ENCODE assay signal across 10 cellular contexts in the genomic region with DNA sequence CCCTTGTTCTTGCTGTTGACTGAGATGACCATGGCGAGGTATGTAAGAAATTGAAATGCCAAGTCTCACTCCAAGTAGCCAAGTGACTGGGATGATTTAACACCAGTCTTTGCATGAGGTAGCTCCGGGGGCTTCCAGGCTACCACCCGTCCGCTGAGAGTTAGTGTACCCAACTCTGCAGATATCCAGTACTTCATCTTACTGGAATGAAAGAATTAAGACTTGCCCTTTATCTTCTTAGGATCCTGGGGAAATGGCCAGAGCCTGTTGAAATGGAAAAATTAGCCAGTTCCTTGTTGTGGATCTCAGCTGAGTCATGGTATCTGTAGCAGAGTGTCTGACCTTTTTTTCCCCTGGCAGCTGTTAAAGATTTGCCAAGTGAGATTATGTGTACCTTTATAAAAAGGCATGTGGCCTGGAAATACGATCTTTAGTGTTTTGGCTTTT.
DNase-seq lines count a peak whose midpoint lies in the region; ATAC-seq and TF ChIP-seq lines count a peak whose summit lies in the region.
"Had no signal": no experiment of that assay in that cellular context is flagged by ENCODE, and none has a peak within 500 bp of the region (broad histone marks: within the 10 kb centered on the region; RNA-seq: fewer than 3 reads in every experiment).

No MANE protein-coding gene starts in this region.

- no peak for TF ChIP-seq EP300 in sigmoid colon (IDR thresholded peaks at IDR 0.05)

- peak; percentile 4 for DNase-seq in HCT116 (ENCODE audit: low read depth, low spot score)
- DNase-seq in adipocyte (ENCODE audit: low read depth), result peak; percentile 95
- DNase-seq in right cardiac atrium, result peak in 1 of 3 donors; percentile 56
- DNase-seq in sigmoid colon, result no peak
- no peak for DNase-seq in activated naive CD4-positive, alpha-beta T cell treated with anti-CD3 and anti-CD28 coated beads for 36 hours
- DNase-seq in stimulated activated CD8-positive, alpha-beta memory T cell treated with anti-CD3 and anti-CD28 coated beads, Interleukin-4, amount 100 ng/mL, for 48 hours, result no peak
- DNase-seq: activated CD8-positive, alpha-beta memory T cell treated with anti-CD3 and anti-CD28 coated beads, Interleukin-2, amount 50 U/mL, for 4 hours; spleen had no signal

- BruUV-seq in HCT116 (replicated peaks; lab: Mats Ljungman, UMichigan), result no TSS peak

- CTCF ChIA-PET in HCT116 (lab: Charles Lee), result no interaction called here
- CTCF ChIA-PET in activated naive CD4-positive, alpha-beta T cell treated with anti-CD3 and anti-CD28 coated beads for 36 hours (lab: Charles Lee), result no interaction called here

- H3K9ac ChIP-seq in HCT116 (ENCODE audit: low read length) (peak overlapping the region; percentile 22), adipocyte (ENCODE audit: low read length) (peak overlapping the region; percentile 63)

- no peaks in the 10 kb centered on the region for H3K9me3 ChIP-seq in HCT116 (ENCODE audit: control insufficient read depth in 1 of 2, insufficient read depth in 1 of 2, low read depth in 1 of 2, low read length in 2 of 2)
- no peaks in the 10 kb centered on the region for H3K9me3 ChIP-seq in adipocyte (ENCODE audit: control insufficient read depth, low read length)
- no peaks in the 10 kb centered on the region for H3K9me3 ChIP-seq in right cardiac atrium (ENCODE audit: control insufficient read depth, low read length)
- no peaks in the 10 kb centered on the region for H3K9me3 ChIP-seq in sigmoid colon
- H3K9me3 ChIP-seq: spleen had no signal

- no peaks in the 10 kb centered on the region for H3K9me3 Mint-ChIP-seq in activated naive CD4-positive, alpha-beta T cell treated with anti-CD3 and anti-CD28 coated beads for 36 hours

- H3K4me3 ChIP-seq in HCT116 (replicated peaks in 1 of 2; ENCODE audit: low read depth in 1 of 2, low read length in 2 of 2), result no peak overlapping the region
- peak overlapping the region; percentile 69 for H3K4me3 ChIP-seq in adipocyte (ENCODE audit: low read length)
- H3K4me3 ChIP-seq in right cardiac atrium (ENCODE audit: low read length), result no peak overlapping the region
- H3K4me3 ChIP-seq in sigmoid colon, result peak overlapping the region in 3 of 4 donors; percentile 5 to 15 (median 14)
- H3K4me3 ChIP-seq: spleen had no signal

- no peak for TF ChIP-seq CTCF in HCT116 (IDR thresholded peaks at IDR 0.05 in 2 of 3, conservative IDR thresholded peaks at IDR 0.05 in 1 of 3; ENCODE audit: borderline replicate concordance in 1 of 3, insufficient read depth in 1 of 3, low read depth in 2 of 3, low read length in 2 of 3)
- TF ChIP-seq CTCF in sigmoid colon (IDR thresholded peaks at IDR 0.05), result no peak

- H3K9me2 ChIP-seq in HCT116 (ENCODE audit: insufficient read depth), result no peaks in the 10 kb centered on the region

- no peaks in the 10 kb centered on the region for H3K27me3 ChIP-seq in HCT116 (ENCODE audit: insufficient read depth, low read length)
- no peaks in the 10 kb centered on the region for H3K27me3 ChIP-seq in adipocyte (replicated peaks; ENCODE audit: control insufficient read depth, insufficient read depth, low read length)
- H3K27me3 ChIP-seq in right cardiac atrium (ENCODE audit: control insufficient read depth, insufficient read depth), result no peaks in the 10 kb centered on the region
- no peaks in the 10 kb centered on the region for H3K27me3 ChIP-seq in sigmoid colon
- H3K27me3 ChIP-seq: spleen had no signal

- no peaks in the 10 kb centered on the region for H3K36me3 Mint-ChIP-seq in activated naive CD4-positive, alpha-beta T cell treated with anti-CD3 and anti-CD28 coated beads for 36 hours (ENCODE audit: low read depth)

- intact Hi-C loops in HCT116 (cut with micrococcal nuclease) (no loop called here), right cardiac atrium (cut with DNase I) (no loop called here), sigmoid colon (cut with DNase I) (no loop called here)
- intact Hi-C loops in activated naive CD4-positive, alpha-beta T cell treated with anti-CD3 and anti-CD28 coated beads for 36 hours (cut with micrococcal nuclease), result no loop called here

- no peaks in the 10 kb centered on the region; the same call in 1 of the 2 replicates for H3K79me2 ChIP-seq in HCT116 (ENCODE audit: insufficient read depth, low read length)

- WGBS in right cardiac atrium, result 51% methylated on average over 5 of the region's 5 CpGs
- 62 to 68% methylated on average over 5 of the region's 5 CpGs for WGBS in sigmoid colon, 2 donors

- H3K4me1 ChIP-seq in HCT116 (ENCODE audit: control insufficient read depth in 1 of 2, insufficient read depth in 2 of 2, low read length in 2 of 2), result peaks cover 11 to 24% of the 10 kb centered on the region in 2 experiments
- peaks cover 22% of the 10 kb centered on the region for H3K4me1 ChIP-seq in adipocyte (ENCODE audit: control insufficient read depth, insufficient read depth, low read length)
- H3K4me1 ChIP-seq in right cardiac atrium (ENCODE audit: control insufficient read depth, insufficient read depth, low read length), result peaks cover 5% of the 10 kb centered on the region
- H3K4me1 ChIP-seq in sigmoid colon, result peaks cover 0 to 38% (median 30%) of the 10 kb centered on the region in 4 donors
- H3K4me1 ChIP-seq: spleen had no signal

- ATAC-seq in HCT116, result peak; percentile 58; the same call in 1 of the 2 replicates
- ATAC-seq in right cardiac atrium, result peak; percentile 72 to 88
- no peak for ATAC-seq in HG03139 (IDR thresholded peaks at IDR 0.05; ENCODE audit: unreplicated experiment)
- ATAC-seq in HG03439 (IDR thresholded peaks at IDR 0.05; ENCODE audit: unreplicated experiment), result no peak

- H2AFZ ChIP-seq in HCT116 (ENCODE audit: low read depth, low read length, poor library complexity, severe bottlenecking), result no peak overlapping the region

- H3K27me3 Mint-ChIP-seq in activated naive CD4-positive, alpha-beta T cell treated with anti-CD3 and anti-CD28 coated beads for 36 hours (ENCODE audit: low read depth), result no peaks in the 10 kb centered on the region

- H4K20me1 ChIP-seq in HCT116 (ENCODE audit: insufficient read depth), result no peaks in the 10 kb centered on the region

- H3K4me2 ChIP-seq in HCT116 (ENCODE audit: low read length), result peak overlapping the region; percentile 55

- H3K4me3 Mint-ChIP-seq in activated naive CD4-positive, alpha-beta T cell treated with anti-CD3 and anti-CD28 coated beads for 36 hours, result no peak overlapping the region

- POLR2A ChIA-PET in HCT116 (lab: Charles Lee), result no interaction called here

- TF ChIP-seq POLR2A in HCT116 (IDR thresholded peaks at IDR 0.05; ENCODE audit: borderline replicate concordance, extremely low read depth, insufficient read depth, insufficient read length) (no peak), sigmoid colon (IDR thresholded peaks at IDR 0.05) (no peak)

- RAD21 ChIA-PET in HCT116 (lab: Charles Lee; ENCODE audit: low non-redundant PET in 1 of 2, low total read pairs in 2 of 2, uncharacterized antibody in 2 of 2, unreplicated experiment in 2 of 2), result no interaction called here

- H3K27ac ChIP-seq in HCT116 (ENCODE audit: low read depth, low read length) (peak overlapping the region; percentile 14; the same call in 1 of the 2 replicates), right cardiac atrium (ENCODE audit: low read length) (peak overlapping the region; percentile 6), sigmoid colon (peak overlapping the region; percentile 78 to 85 (median 80))
- H3K27ac ChIP-seq: spleen had no signal

- no peaks in the 10 kb centered on the region for H3K36me3 ChIP-seq in HCT116 (ENCODE audit: control insufficient read depth in 1 of 2, insufficient read depth in 2 of 2, low read length in 2 of 2)
- H3K36me3 ChIP-seq in adipocyte (ENCODE audit: control insufficient read depth, insufficient read depth, low read length, severe bottlenecking), result peaks cover under 1% of the 10 kb centered on the region
- no peaks in the 10 kb centered on the region for H3K36me3 ChIP-seq in sigmoid colon

- no peak overlapping the region for H3K27ac Mint-ChIP-seq in activated naive CD4-positive, alpha-beta T cell treated with anti-CD3 and anti-CD28 coated beads for 36 hours

- no peaks in the 10 kb centered on the region for H3K4me1 Mint-ChIP-seq in activated naive CD4-positive, alpha-beta T cell treated with anti-CD3 and anti-CD28 coated beads for 36 hours (ENCODE audit: low read depth)

- peak; percentile 14; the same call in 1 of the 2 replicates for TF ChIP-seq RAD21 in HCT116 (IDR thresholded peaks at IDR 0.05; ENCODE audit: low read depth)

TF ChIP-seq in HCT116, 20 proteins besides CTCF, POLR2A, EP300 and RAD21 (continues in another document):
- TF ChIP-seq EGR1 (IDR thresholded peaks at IDR 0.05; ENCODE audit: low read depth), result no peak
- TF ChIP-seq ZNF274 (IDR thresholded peaks at IDR 0.05; ENCODE audit: low read depth, low read length), result no peak
- 0 out of 2 replicates have a peak, but pooled peaks have one; percentile 34 for TF ChIP-seq CEBPB (IDR thresholded peaks at IDR 0.05; ENCODE audit: low read depth)
- peak; percentile 67 for TF ChIP-seq FOSL1 (IDR thresholded peaks at IDR 0.05; ENCODE audit: low read depth)
- no peak for TF ChIP-seq CBX3 (IDR thresholded peaks at IDR 0.05; ENCODE audit: low read depth)
- TF ChIP-seq, protein P1, sequence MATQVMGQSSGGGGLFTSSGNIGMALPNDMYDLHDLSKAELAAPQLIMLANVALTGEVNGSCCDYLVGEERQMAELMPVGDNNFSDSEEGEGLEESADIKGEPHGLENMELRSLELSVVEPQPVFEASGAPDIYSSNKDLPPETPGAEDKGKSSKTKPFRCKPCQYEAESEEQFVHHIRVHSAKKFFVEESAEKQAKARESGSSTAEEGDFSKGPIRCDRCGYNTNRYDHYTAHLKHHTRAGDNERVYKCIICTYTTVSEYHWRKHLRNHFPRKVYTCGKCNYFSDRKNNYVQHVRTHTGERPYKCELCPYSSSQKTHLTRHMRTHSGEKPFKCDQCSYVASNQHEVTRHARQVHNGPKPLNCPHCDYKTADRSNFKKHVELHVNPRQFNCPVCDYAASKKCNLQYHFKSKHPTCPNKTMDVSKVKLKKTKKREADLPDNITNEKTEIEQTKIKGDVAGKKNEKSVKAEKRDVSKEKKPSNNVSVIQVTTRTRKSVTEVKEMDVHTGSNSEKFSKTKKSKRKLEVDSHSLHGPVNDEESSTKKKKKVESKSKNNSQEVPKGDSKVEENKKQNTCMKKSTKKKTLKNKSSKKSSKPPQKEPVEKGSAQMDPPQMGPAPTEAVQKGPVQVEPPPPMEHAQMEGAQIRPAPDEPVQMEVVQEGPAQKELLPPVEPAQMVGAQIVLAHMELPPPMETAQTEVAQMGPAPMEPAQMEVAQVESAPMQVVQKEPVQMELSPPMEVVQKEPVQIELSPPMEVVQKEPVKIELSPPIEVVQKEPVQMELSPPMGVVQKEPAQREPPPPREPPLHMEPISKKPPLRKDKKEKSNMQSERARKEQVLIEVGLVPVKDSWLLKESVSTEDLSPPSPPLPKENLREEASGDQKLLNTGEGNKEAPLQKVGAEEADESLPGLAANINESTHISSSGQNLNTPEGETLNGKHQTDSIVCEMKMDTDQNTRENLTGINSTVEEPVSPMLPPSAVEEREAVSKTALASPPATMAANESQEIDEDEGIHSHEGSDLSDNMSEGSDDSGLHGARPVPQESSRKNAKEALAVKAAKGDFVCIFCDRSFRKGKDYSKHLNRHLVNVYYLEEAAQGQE (IDR thresholded peaks at IDR 0.05; ENCODE audit: low read depth), result no peak
- TF ChIP-seq YY1 (IDR thresholded peaks at IDR 0.05; ENCODE audit: extremely low read depth, insufficient replicate concordance, low read depth, low read length), result no peak
- peak; percentile 62 for TF ChIP-seq JUND (IDR thresholded peaks at IDR 0.05)

Comparison
In these comparisons a context has a peak if more than half of its experiments do, and no peak if none do; other contexts are left out.
1. ATAC-seq: peak in HCT116 (single experiment) and right cardiac atrium (2 of 2); none in HG03139 (single experiment) and HG03439 (single experiment).
2. DNase-seq: peak in HCT116 (single experiment) and adipocyte (single experiment); none in sigmoid colon (single experiment), activated naive CD4-positive, alpha-beta T cell treated with anti-CD3 and anti-CD28 coated beads for 36 hours (single experiment) and stimulated activated CD8-positive, alpha-beta memory T cell treated with anti-CD3 and anti-CD28 coated beads, Interleukin-4, amount 100 ng/mL, for 48 hours (single experiment).
3. H3K27ac ChIP-seq: peak in every context shown above with its lines; median percentile 80 in sigmoid colon; 14 in HCT116; 6 in right cardiac atrium.
4. H3K4me3 ChIP-seq: peak in adipocyte (single experiment) and sigmoid colon (3 of 4); none in HCT116 (0 of 2) and right cardiac atrium (single experiment).